ENCODE assay signal across 15 cellular contexts in the genomic region with DNA sequence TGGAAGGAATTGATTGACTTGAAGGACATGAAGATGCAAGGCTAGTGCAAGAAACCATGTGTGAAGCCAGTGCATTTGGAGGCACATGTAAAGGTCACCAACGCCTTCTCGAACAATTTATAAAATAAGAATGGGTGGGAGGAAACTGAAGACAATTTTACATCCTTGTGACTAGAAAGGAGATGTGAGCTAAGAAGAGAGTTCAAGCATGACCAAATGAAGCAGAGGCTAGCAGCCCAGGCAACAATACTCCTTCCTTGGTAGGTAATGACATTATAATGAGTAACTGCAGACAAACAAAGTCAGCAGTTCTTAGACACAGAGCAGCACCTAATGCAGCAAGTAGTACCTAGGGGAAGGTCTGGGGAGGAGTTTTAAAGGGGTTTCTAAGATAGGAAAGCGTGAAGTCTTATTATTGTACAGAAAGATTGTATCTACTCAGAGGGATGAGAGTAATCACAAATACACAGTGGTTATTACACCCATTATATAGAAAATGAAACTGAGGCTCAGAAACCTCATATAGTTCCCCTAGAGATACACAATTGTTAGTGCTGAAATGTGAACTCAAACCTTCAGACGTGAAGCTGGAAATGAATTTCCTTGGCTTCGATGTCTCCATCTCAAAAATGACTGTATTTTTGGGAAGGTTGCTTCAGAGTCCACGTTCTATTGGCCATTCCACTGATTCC. TPM values are rescaled to one million over a fixed set of nuclear protein-coding genes. Genes with fewer than 3 reads are reported as not detected.
A peak's percentile ranks its signal among the peaks of the same experiment; 100 is the strongest.
DNase-seq lines count a peak whose midpoint lies in the region; ATAC-seq and TF ChIP-seq lines count a peak whose summit lies in the region.
"Had no signal": no experiment of that assay in that cellular context is flagged by ENCODE, and none has a peak within 500 bp of the region (broad histone marks: within the 10 kb centered on the region; RNA-seq: fewer than 3 reads in every experiment).

No MANE protein-coding gene starts in this region.

- WGBS in testis, 2 donors = 86 to 94% methylated on average over 6 of the region's 6 CpGs

- peaks cover 0 to 6% (median 0%) of the 10 kb centered on the region in 7 donors for H3K9me3 Mint-ChIP-seq in naive B cell
- H3K9me3 Mint-ChIP-seq: HFFc6 had no signal

- H3K4me3 Mint-ChIP-seq in naive B cell = peak overlapping the region in 7 of 8 donors; percentile 3 to 62 (median 27)
- H3K4me3 Mint-ChIP-seq: HFFc6 had no signal

- DNase-seq in naive B cell = peak; percentile 46
- DNase-seq in testis = no peak
- DNase-seq in ascending aorta (ENCODE audit: low spot score in 2 of 2) = no peak
- DNase-seq in erythroblast (lab: John Stamatoyannopoulos, UW) = no peak
- DNase-seq: amniotic stem cell; effector CD8-positive, alpha-beta T cell; HFFc6; Karpas-422; mammary epithelial cell; NCI-H446 treated with DMSO at 0.1 percent for 48 hours had no signal

- TF ChIP-seq CTCF in testis (IDR thresholded peaks at IDR 0.05) (no peak), ascending aorta (IDR thresholded peaks at IDR 0.05) (no peak)

- H3K4me3 ChIP-seq in testis (no peak overlapping the region), ascending aorta (no peak overlapping the region)

- H3K4me1 Mint-ChIP-seq in naive B cell = peaks cover 7 to 12% (median 10%) of the 10 kb centered on the region in 3 donors

- no peaks in the 10 kb centered on the region for H3K36me3 Mint-ChIP-seq in naive B cell

- H3K27ac ChIP-seq in testis (no peak overlapping the region), ascending aorta (no peak overlapping the region)

- H3K27me3 Mint-ChIP-seq in naive B cell = no peaks in the 10 kb centered on the region

- intact Hi-C loops in testis (cut with DNase I; ENCODE audit: low total_unique reads) = no loop called here
- intact Hi-C loops in ascending aorta (cut with DNase I) = no loop called here

- H3K27me3 ChIP-seq in testis (no peaks in the 10 kb centered on the region), ascending aorta (no peaks in the 10 kb centered on the region)

- TF ChIP-seq POLR2A in testis (IDR thresholded peaks at IDR 0.05) (no peak), erythroblast (IDR thresholded peaks at IDR 0.05; ENCODE audit: low read length) (no peak)

- H3K9me3 ChIP-seq in testis (no peaks in the 10 kb centered on the region), ascending aorta (no peaks in the 10 kb centered on the region)

- H3K27ac Mint-ChIP-seq in naive B cell = peak overlapping the region in 5 of 6 donors; percentile 77 to 93 (median 88)
- H3K27ac Mint-ChIP-seq: HFFc6 had no signal

- H3K36me3 ChIP-seq in testis (ENCODE audit: low read depth, missing control alignments) (no peaks in the 10 kb centered on the region), ascending aorta (no peaks in the 10 kb centered on the region)

- peak; percentile 71 for ATAC-seq in GM18870 (IDR thresholded peaks at IDR 0.05; ENCODE audit: unreplicated experiment)
- ATAC-seq in GM21528 (IDR thresholded peaks at IDR 0.05; ENCODE audit: low FRiP score, unreplicated experiment) = peak; percentile 81
- peak; percentile 64 for ATAC-seq in HG03280 (IDR thresholded peaks at IDR 0.05; ENCODE audit: unreplicated experiment)
- ATAC-seq in naive B cell (ENCODE audit: low read depth in 2 of 2) = peak; percentile 96

- no peaks in the 10 kb centered on the region for H3K4me1 ChIP-seq in testis
- H3K4me1 ChIP-seq in ascending aorta = no peaks in the 10 kb centered on the region

RNA-seq across cellular contexts. Expression of a gene that starts 56.1 kb away (rescaled TPM):
- polyA plus RNA-seq in naive B cell (ENCODE audit: low read depth in 6 of 6) = not detected
- total RNA-seq in testis = 1 to 10 TPM; 1.2 to 4.3 TPM
- 1.8 TPM for polyA plus RNA-seq in testis (ENCODE audit: insufficient read depth, low read depth, low replicate concordance)
- not detected for total RNA-seq in ascending aorta
- total RNA-seq: Daoy, HFFc6, mammary epithelial cell, SK-MEL-5 had no signal
- polyA plus RNA-seq: mammary epithelial cell had no signal
